16 cellular contexts compared by ENCODE assay signal in genomic region chr5:102511666-102512065, GRCh38. TPM values are rescaled to one million over a fixed set of nuclear protein-coding genes. Genes with fewer than 3 reads are reported as not detected.
A peak's percentile ranks its signal among the peaks of the same experiment; 100 is the strongest.
DNase-seq lines count a peak whose midpoint lies in the region; ATAC-seq lines count a peak whose summit lies in the region.
"Had no signal": no experiment of that assay in that cellular context is flagged by ENCODE, and none has a peak within 500 bp of the region (broad histone marks: within the 10 kb centered on the region; RNA-seq: fewer than 3 reads in every experiment).

No MANE protein-coding gene starts in this region.

- CTCF ChIA-PET in naive thymus-derived CD4-positive, alpha-beta T cell (lab: Charles Lee): no interaction called here

- H3K36me3 ChIP-seq in naive thymus-derived CD4-positive, alpha-beta T cell (ENCODE audit: control insufficient read depth in 2 of 3, insufficient read depth in 3 of 3, low read length in 3 of 3): no peaks in the 10 kb centered on the region
- H3K36me3 ChIP-seq: vagina had no signal

- no peak overlapping the region for H3K4me3 ChIP-seq in naive thymus-derived CD4-positive, alpha-beta T cell (ENCODE audit: low read length)
- H3K4me3 ChIP-seq: coronary artery, smooth muscle cell, vagina had no signal

- no peaks in the 10 kb centered on the region for H3K9me3 ChIP-seq in naive thymus-derived CD4-positive, alpha-beta T cell (ENCODE audit: control insufficient read depth in 2 of 3, low read length in 3 of 3)
- H3K9me3 ChIP-seq: vagina had no signal

- H3K36me3 Mint-ChIP-seq in naive thymus-derived CD4-positive, alpha-beta T cell: no peaks in the 10 kb centered on the region
- H3K36me3 Mint-ChIP-seq: CD4-positive, CD25-positive, alpha-beta regulatory T cell had no signal

- no peak overlapping the region for H3K4me3 Mint-ChIP-seq in naive thymus-derived CD4-positive, alpha-beta T cell
- H3K4me3 Mint-ChIP-seq: CD4-positive, CD25-positive, alpha-beta regulatory T cell had no signal

- H3K9me3 Mint-ChIP-seq in naive thymus-derived CD4-positive, alpha-beta T cell: no peaks in the 10 kb centered on the region
- H3K9me3 Mint-ChIP-seq: activated T-helper 2 cell treated with anti-CD3 and anti-CD28 coated beads, Interferon-gamma antibody, Interleukin-2, Interleukin-4, amounts not matched to agents 10 μg/mL and 5 μg/mL and 100 μg/mL, durations not matched to agents 14 hours and 24 hours and 36 hours; CD4-positive, CD25-positive, alpha-beta regulatory T cell had no signal

- no peaks in the 10 kb centered on the region for H3K27me3 ChIP-seq in naive thymus-derived CD4-positive, alpha-beta T cell (ENCODE audit: control insufficient read depth in 2 of 2, insufficient read depth in 2 of 2, low read length in 2 of 2)
- H3K27me3 ChIP-seq: vagina had no signal

- peak; percentile 84 for DNase-seq in DMS 273 (lab: John Stamatoyannopoulos, UW; ENCODE audit: unreplicated experiment)
- peak; percentile 93 to 94 for DNase-seq in NCI-H446 (lab: John Stamatoyannopoulos, UW)
- DNase-seq in dermis blood vessel endothelial cell: peak; percentile 12
- DNase-seq in midbrain (lab: John Stamatoyannopoulos, UW): peak; percentile 36
- no peak for DNase-seq in SKM-1 treated with dmso at 0.1 percent for 144 hours (lab: John Stamatoyannopoulos, UW; ENCODE audit: unreplicated experiment)
- DNase-seq in COLO668 (lab: John Stamatoyannopoulos, UW; ENCODE audit: unreplicated experiment): no peak
- DNase-seq in naive thymus-derived CD4-positive, alpha-beta T cell: no peak
- DNase-seq in activated T-cell treated with anti-CD3 and anti-CD28 coated beads, Interleukin-2, amount 50 U/mL, for 1 hour: no peak
- DNase-seq: CD4-positive, CD25-positive, alpha-beta regulatory T cell; H7; KBM-7; NCI-H2171 had no signal

- H3K27ac ChIP-seq in naive thymus-derived CD4-positive, alpha-beta T cell (ENCODE audit: low read depth, low read length): no peak overlapping the region
- H3K27ac ChIP-seq: coronary artery, vagina had no signal

- H3K27ac Mint-ChIP-seq in naive thymus-derived CD4-positive, alpha-beta T cell: no peak overlapping the region
- H3K27ac Mint-ChIP-seq: activated T-helper 2 cell treated with anti-CD3 and anti-CD28 coated beads, Interferon-gamma antibody, Interleukin-2, Interleukin-4, amounts not matched to agents 10 μg/mL and 5 μg/mL and 100 μg/mL, durations not matched to agents 14 hours and 24 hours and 36 hours; CD4-positive, CD25-positive, alpha-beta regulatory T cell had no signal

- POLR2A ChIA-PET in naive thymus-derived CD4-positive, alpha-beta T cell (lab: Charles Lee): no interaction called here

- H3K27me3 Mint-ChIP-seq in naive thymus-derived CD4-positive, alpha-beta T cell: peaks cover 0 to 17% (median 10%) of the 10 kb centered on the region in 5 donors

- intact Hi-C loops in naive thymus-derived CD4-positive, alpha-beta T cell (cut with micrococcal nuclease): no loop called here

- no peaks in the 10 kb centered on the region for H3K4me1 ChIP-seq in naive thymus-derived CD4-positive, alpha-beta T cell (ENCODE audit: control insufficient read depth in 2 of 2, insufficient read depth in 2 of 2, low read length in 2 of 2)
- H3K4me1 ChIP-seq: vagina had no signal

- no peaks in the 10 kb centered on the region for H3K4me1 Mint-ChIP-seq in naive thymus-derived CD4-positive, alpha-beta T cell
- H3K4me1 Mint-ChIP-seq: CD4-positive, CD25-positive, alpha-beta regulatory T cell had no signal

- no peak for ATAC-seq in naive thymus-derived CD4-positive, alpha-beta T cell

RNA-seq across cellular contexts. Expression of gene SLCO6A1, which starts 12.9 kb away (rescaled TPM):
- total RNA-seq in dermis blood vessel endothelial cell: not detected in 2 replicates
- total RNA-seq in naive thymus-derived CD4-positive, alpha-beta T cell: not detected
- not detected for polyA plus RNA-seq in naive thymus-derived CD4-positive, alpha-beta T cell
- total RNA-seq: activated T-helper 2 cell treated with anti-CD3 and anti-CD28 coated beads, Interferon-gamma antibody, Interleukin-2, Interleukin-4, amounts not matched to agents 10 μg/mL and 5 μg/mL and 100 μg/mL, durations not matched to agents 14 hours and 24 hours and 36 hours; CD4-positive, CD25-positive, alpha-beta regulatory T cell; H7; vagina had no signal
- polyA plus RNA-seq: CD4-positive, CD25-positive, alpha-beta regulatory T cell had no signal

Comparison
In these comparisons a context has a peak if more than half of its experiments do, and no peak if none do; other contexts are left out.
1. DNase-seq: peak in DMS 273 (single experiment), NCI-H446 (2 of 2), dermis blood vessel endothelial cell (single experiment) and midbrain (single experiment); none in SKM-1 treated with dmso at 0.1 percent for 144 hours (single experiment), COLO668 (single experiment), naive thymus-derived CD4-positive, alpha-beta T cell (0 of 9) and activated T-cell treated with anti-CD3 and anti-CD28 coated beads, Interleukin-2, amount 50 U/mL, for 1 hour (single experiment).